In the genomic region with DNA sequence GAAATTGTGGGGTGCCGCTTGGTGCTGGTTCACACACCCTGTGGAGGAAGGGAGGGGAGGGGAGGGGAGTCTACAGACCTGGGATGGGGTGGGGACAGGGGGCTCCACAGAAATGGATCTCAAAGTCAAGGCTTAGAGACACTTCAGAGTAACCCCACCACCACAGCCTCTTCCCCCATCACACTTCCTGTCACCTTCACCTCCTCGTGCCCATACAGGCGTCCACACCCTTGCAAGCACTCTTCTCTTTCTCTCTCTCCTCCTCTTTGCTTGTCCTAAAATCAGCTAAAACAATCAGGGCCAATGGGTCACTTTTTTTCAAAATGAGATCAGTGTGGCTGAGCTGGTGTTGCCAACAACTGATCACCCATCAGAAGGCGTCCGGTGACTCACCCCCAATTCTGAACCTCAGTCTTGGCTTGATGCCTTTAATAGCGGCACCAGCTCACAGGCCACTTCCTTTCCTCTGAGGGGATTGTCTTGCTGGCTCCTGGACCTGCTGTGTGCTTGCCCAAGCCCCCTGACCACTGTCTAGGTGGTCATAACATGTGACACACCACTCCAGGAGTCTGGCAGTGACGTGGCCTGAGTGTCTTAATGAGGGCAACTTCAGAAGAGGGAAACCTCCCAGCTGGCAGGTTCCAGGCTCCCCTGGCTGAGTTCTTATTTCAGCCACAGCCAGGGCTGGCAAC, we compare ENCODE assay signal across 9 cellular contexts. TPM values are rescaled to one million over a fixed set of nuclear protein-coding genes. Genes with fewer than 3 reads are reported as not detected.
DNase-seq lines count a peak whose midpoint lies in the region; ATAC-seq and TF ChIP-seq lines count a peak whose summit lies in the region.
"Had no signal": no experiment of that assay in that cellular context is flagged by ENCODE, and none has a peak within 500 bp of the region (broad histone marks: within the 10 kb centered on the region; RNA-seq: fewer than 3 reads in every experiment).

No MANE protein-coding gene starts in this region.

- no peak overlapping the region for H3K27ac ChIP-seq in gastroesophageal sphincter
- H3K27ac ChIP-seq: breast epithelium had no signal

- no peak for TF ChIP-seq POLR2A in gastroesophageal sphincter (IDR thresholded peaks at IDR 0.05)

- H3K9me3 ChIP-seq in gastroesophageal sphincter = no peaks in the 10 kb centered on the region
- H3K9me3 ChIP-seq: breast epithelium had no signal

- H3K36me3 ChIP-seq in gastroesophageal sphincter = no peaks in the 10 kb centered on the region
- H3K36me3 ChIP-seq: breast epithelium had no signal

- peaks cover 0 to 27% (median 18%) of the 10 kb centered on the region in 3 donors for H3K4me1 ChIP-seq in gastroesophageal sphincter

- no peak for TF ChIP-seq EP300 in gastroesophageal sphincter (IDR thresholded peaks at IDR 0.05)

- peaks cover 85% of the 10 kb centered on the region for H3K27me3 ChIP-seq in gastroesophageal sphincter

- WGBS in gastroesophageal sphincter (ENCODE audit: low coverage in 1 of 2), 2 donors = 13 to 42% methylated on average over 4 to 5 of the region's 7 CpGs

- DNase-seq in AG10803 (ENCODE audit: low read depth) (peak; percentile 82), LHCN-M2 (ENCODE audit: low read depth) (peak; percentile 82), NCI-H748 (lab: John Stamatoyannopoulos, UW; ENCODE audit: unreplicated experiment) (no peak)
- peak; percentile 34 for DNase-seq in activated CD8-positive, alpha-beta memory T cell treated with anti-CD3 and anti-CD28 coated beads, Interleukin-2, amount 50 U/mL, for 24 hours (ENCODE audit: extremely low read depth)
- DNase-seq in stimulated activated CD4-positive, alpha-beta T cell treated with anti-CD3 and anti-CD28 coated beads, TNF-alpha, amount 100 ng/mL, for 24 hours (ENCODE audit: low read depth in 3 of 3) = peak in 2 of 3 experiments; percentile 10 to 36

- ATAC-seq in gastroesophageal sphincter (peak; percentile 40), HG02798 (IDR thresholded peaks at IDR 0.05; ENCODE audit: poor library complexity, unreplicated experiment) (no peak), HG03439 (IDR thresholded peaks at IDR 0.05; ENCODE audit: unreplicated experiment) (no peak)

- TF ChIP-seq CTCF in AG10803 (conservative IDR thresholded peaks at IDR 0.05; ENCODE audit: low read length) (no peak), gastroesophageal sphincter (IDR thresholded peaks at IDR 0.05) (no peak)

- H3K4me3 ChIP-seq in AG10803 (ENCODE audit: low read length) (no peak overlapping the region), gastroesophageal sphincter (no peak overlapping the region)

RNA-seq across cellular contexts. Expression of a gene that starts 1.5 kb away (rescaled TPM):
- total RNA-seq in LHCN-M2 (2014; rRNA removed) (under 0.01 and 0.13 TPM in 2 replicates), gastroesophageal sphincter (under 1 TPM in 3 of 4 donors, not detected in 1; 0.08 to 0.16 (median 0.12) TPM)
- 0.01 TPM for polyA plus RNA-seq in LHCN-M2 (2012)

RNA-seq across cellular contexts. Expression of a gene that starts 12.1 kb away (rescaled TPM):
- total RNA-seq in LHCN-M2 (2014; rRNA removed) (86.2 and 90.6 TPM in 2 replicates), gastroesophageal sphincter (10 to 100 TPM; 19.4 to 43.7 (median 24.3) TPM)
- polyA plus RNA-seq in LHCN-M2 (2012) = 63.5 TPM

RNA-seq across cellular contexts. Expression of a gene that starts 29.0 kb away (rescaled TPM):
- total RNA-seq in LHCN-M2 (2014; rRNA removed) (1.1 and 1.2 TPM in 2 replicates), gastroesophageal sphincter (10 to 100 TPM; 17.0 to 20.7 (median 18.8) TPM)
- 2.1 TPM for polyA plus RNA-seq in LHCN-M2 (2012)

RNA-seq across cellular contexts. Expression of a gene that starts 38.4 kb away (rescaled TPM):
- total RNA-seq in LHCN-M2 (2014; rRNA removed) (2.4 and 5.2 TPM in 2 replicates), gastroesophageal sphincter (10 to 100 TPM; 10.5 to 22.9 (median 17.2) TPM)
- 4.6 TPM for polyA plus RNA-seq in LHCN-M2 (2012)

RNA-seq across cellular contexts. Expression of a gene that starts 38.8 kb away (rescaled TPM):
- total RNA-seq in LHCN-M2 (2014; rRNA removed) = not detected in 2 replicates
- 0.10 TPM for polyA plus RNA-seq in LHCN-M2 (2012)
- total RNA-seq in gastroesophageal sphincter = 10 to 100 TPM in 1 of 4 donors, 1 to 10 TPM in 3; 4.7 to 12.5 (median 6.8) TPM
